ENCODE assay signal across 1 cellular context in the genomic region with DNA sequence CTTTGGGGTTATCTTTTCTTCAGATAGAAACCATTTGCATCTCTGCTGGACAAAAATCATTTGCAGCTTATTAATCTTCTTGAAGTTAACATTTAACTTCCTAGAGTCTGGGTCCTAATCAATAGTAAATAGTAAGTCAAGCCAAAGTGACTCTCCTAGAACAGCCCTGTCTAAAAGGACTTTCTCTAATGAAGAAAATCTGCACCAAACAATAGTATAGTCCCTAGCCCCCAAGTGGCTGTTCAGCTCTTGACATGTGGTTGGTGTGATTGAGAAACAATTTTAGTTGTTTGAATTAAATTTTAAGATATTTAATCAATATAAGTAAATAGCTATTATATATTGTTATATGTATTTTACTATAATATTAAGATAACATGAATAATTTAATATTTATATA.
TF ChIP-seq lines count a peak whose summit lies in the region.

No MANE protein-coding gene starts in this region.

TF ChIP-seq in GM23338, 12 proteins besides CTCF, POLR2A, EP300 and RAD21 (continued from another document):
- TF ChIP-seq, protein P1, sequence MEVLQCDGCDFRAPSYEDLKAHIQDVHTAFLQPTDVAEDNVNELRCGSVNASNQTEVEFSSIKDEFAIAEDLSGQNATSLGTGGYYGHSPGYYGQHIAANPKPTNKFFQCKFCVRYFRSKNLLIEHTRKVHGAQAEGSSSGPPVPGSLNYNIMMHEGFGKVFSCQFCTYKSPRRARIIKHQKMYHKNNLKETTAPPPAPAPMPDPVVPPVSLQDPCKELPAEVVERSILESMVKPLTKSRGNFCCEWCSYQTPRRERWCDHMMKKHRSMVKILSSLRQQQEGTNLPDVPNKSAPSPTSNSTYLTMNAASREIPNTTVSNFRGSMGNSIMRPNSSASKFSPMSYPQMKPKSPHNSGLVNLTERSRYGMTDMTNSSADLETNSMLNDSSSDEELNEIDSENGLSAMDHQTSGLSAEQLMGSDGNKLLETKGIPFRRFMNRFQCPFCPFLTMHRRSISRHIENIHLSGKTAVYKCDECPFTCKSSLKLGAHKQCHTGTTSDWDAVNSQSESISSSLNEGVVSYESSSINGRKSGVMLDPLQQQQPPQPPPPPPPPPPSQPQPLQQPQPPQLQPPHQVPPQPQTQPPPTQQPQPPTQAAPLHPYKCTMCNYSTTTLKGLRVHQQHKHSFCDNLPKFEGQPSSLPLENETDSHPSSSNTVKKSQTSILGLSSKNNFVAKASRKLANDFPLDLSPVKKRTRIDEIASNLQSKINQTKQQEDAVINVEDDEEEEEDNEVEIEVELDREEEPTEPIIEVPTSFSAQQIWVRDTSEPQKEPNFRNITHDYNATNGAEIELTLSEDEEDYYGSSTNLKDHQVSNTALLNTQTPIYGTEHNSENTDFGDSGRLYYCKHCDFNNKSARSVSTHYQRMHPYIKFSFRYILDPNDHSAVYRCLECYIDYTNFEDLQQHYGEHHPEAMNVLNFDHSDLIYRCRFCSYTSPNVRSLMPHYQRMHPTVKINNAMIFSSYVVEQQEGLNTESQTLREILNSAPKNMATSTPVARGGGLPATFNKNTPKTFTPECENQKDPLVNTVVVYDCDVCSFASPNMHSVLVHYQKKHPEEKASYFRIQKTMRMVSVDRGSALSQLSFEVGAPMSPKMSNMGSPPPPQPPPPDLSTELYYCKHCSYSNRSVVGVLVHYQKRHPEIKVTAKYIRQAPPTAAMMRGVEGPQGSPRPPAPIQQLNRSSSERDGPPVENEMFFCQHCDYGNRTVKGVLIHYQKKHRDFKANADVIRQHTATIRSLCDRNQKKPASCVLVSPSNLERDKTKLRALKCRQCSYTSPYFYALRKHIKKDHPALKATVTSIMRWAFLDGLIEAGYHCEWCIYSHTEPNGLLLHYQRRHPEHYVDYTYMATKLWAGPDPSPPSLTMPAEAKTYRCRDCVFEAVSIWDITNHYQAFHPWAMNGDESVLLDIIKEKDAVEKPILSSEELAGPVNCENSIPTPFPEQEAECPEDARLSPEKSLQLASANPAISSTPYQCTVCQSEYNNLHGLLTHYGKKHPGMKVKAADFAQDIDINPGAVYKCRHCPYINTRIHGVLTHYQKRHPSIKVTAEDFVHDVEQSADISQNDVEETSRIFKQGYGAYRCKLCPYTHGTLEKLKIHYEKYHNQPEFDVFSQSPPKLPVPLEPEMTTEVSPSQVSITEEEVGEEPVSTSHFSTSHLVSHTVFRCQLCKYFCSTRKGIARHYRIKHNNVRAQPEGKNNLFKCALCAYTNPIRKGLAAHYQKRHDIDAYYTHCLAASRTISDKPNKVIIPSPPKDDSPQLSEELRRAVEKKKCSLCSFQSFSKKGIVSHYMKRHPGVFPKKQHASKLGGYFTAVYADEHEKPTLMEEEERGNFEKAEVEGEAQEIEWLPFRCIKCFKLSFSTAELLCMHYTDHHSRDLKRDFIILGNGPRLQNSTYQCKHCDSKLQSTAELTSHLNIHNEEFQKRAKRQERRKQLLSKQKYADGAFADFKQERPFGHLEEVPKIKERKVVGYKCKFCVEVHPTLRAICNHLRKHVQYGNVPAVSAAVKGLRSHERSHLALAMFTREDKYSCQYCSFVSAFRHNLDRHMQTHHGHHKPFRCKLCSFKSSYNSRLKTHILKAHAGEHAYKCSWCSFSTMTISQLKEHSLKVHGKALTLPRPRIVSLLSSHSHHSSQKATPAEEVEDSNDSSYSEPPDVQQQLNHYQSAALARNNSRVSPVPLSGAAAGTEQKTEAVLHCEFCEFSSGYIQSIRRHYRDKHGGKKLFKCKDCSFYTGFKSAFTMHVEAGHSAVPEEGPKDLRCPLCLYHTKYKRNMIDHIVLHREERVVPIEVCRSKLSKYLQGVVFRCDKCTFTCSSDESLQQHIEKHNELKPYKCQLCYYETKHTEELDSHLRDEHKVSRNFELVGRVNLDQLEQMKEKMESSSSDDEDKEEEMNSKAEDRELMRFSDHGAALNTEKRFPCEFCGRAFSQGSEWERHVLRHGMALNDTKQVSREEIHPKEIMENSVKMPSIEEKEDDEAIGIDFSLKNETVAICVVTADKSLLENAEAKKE (CRISPR knock-in tag; IDR thresholded peaks at IDR 0.05) = no peak
- TF ChIP-seq EZH2phosphoT487 (IDR thresholded peaks at IDR 0.05; ENCODE audit: unreplicated experiment) = no peak
- TF ChIP-seq ETS1 (IDR thresholded peaks at IDR 0.05) = no peak
- no peak for TF ChIP-seq NANOG (IDR thresholded peaks at IDR 0.05; ENCODE audit: borderline replicate concordance)
- no peak for TF ChIP-seq ZNF114 (CRISPR knock-in tag; IDR thresholded peaks at IDR 0.05)
- TF ChIP-seq ZNF331 (CRISPR knock-in tag; IDR thresholded peaks at IDR 0.05; ENCODE audit: low read depth) = no peak
- no peak for TF ChIP-seq CREB1 (CRISPR knock-in tag; IDR thresholded peaks at IDR 0.05; ENCODE audit: low read depth)
- TF ChIP-seq EZH2 (IDR thresholded peaks at IDR 0.05; ENCODE audit: low read depth, unreplicated experiment) = no peak
